Comparison of ENCODE assay signal across 1 cellular context in the genomic region with DNA sequence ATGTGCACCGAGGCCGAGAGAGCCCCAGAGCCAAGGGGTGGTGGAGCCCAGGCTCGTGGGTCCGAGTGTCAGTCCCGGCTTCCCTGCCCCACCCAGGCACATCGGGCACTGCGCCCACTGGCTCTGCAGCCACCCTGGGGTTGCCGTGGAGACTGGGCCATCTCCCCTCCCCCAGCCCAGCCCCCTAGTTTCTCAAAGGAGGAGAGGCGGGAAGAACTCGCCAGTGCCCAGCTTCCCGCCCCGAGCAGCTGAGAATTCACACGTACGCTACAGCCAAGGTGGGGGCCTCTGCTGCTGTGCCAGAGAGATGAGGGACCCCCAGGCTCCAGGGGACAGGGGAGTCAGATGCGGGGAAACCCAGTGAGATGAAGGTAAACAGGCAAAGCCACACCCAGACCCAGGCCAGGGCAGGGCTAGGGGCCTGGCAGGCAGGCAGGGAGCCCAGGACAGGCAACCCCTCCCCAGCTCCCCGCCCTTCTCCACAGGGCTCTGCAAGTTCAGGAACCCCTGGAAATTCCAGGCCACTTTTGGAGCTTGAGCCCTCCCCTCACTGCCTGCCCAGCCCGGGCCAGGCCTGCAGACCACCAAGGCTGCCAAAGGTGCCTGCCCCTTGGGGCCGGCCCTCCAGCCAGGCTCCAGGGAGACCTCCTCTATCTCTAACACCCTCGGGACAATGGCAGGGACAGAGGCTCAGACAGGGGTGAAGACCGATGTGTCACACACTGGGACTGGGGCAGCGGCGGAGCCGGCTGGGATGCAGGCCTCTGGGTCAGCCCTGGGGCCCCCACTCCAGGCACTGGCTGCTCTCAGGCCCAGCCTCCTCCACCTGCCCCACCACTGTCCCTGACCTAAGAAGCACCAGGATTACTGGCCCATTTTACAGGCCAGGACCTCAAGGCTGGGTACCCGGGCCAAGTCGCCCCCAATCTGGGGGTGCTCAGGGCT.
TF ChIP-seq lines count a peak whose summit lies in the region.

No MANE protein-coding gene starts in this region.

TF ChIP-seq in A549, 52 proteins besides CTCF, POLR2A, EP300 and RAD21 (continued from another document):
- TF ChIP-seq, protein P1, sequence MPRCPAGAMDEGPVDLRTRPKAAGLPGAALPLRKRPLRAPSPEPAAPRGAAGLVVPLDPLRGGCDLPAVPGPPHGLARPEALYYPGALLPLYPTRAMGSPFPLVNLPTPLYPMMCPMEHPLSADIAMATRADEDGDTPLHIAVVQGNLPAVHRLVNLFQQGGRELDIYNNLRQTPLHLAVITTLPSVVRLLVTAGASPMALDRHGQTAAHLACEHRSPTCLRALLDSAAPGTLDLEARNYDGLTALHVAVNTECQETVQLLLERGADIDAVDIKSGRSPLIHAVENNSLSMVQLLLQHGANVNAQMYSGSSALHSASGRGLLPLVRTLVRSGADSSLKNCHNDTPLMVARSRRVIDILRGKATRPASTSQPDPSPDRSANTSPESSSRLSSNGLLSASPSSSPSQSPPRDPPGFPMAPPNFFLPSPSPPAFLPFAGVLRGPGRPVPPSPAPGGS (IDR thresholded peaks at IDR 0.05) = no peak; the same call in 2 of the 3 replicates
- TF ChIP-seq CHD4 (IDR thresholded peaks at IDR 0.05; ENCODE audit: borderline replicate concordance) (no peak), JUNB (IDR thresholded peaks at IDR 0.05) (no peak), CEBPB (IDR thresholded peaks at IDR 0.05) (no peak), FOXS1 (CRISPR knock-in tag; IDR thresholded peaks at IDR 0.05) (no peak), RARB (CRISPR knock-in tag; IDR thresholded peaks at IDR 0.05) (no peak), CBX2 (IDR thresholded peaks at IDR 0.05; ENCODE audit: borderline replicate concordance, low read depth) (no peak), SREBF2 (IDR thresholded peaks at IDR 0.05) (no peak), CHD2 (IDR thresholded peaks at IDR 0.05; ENCODE audit: low read length, partially characterized antibody) (no peak), JUN (IDR thresholded peaks at IDR 0.05) (peak in 1 of 2 experiments; percentile 30; a peak in 3 of 5 replicates), TP53 (CRISPR knock-in tag; IDR thresholded peaks at IDR 0.05) (no peak), HOXB5 (CRISPR knock-in tag; IDR thresholded peaks at IDR 0.05) (peak; percentile 32; the same call in 1 of the 2 replicates), GATA3 (IDR thresholded peaks at IDR 0.05; ENCODE audit: borderline replicate concordance) (peak; percentile 62; the same call in 1 of the 2 replicates), CBX8 (IDR thresholded peaks at IDR 0.05) (no peak), PHF8 (IDR thresholded peaks at IDR 0.05; ENCODE audit: borderline replicate concordance, low read depth) (no peak), ZSCAN20 (CRISPR knock-in tag; IDR thresholded peaks at IDR 0.05) (no peak), KDM1A (IDR thresholded peaks at IDR 0.05; ENCODE audit: low read depth) (0 out of 2 replicates have a peak, but pooled peaks have one; percentile 80), RCOR1 (IDR thresholded peaks at IDR 0.05; ENCODE audit: low read depth, low read length) (no peak), EHF (CRISPR knock-in tag; IDR thresholded peaks at IDR 0.05) (no peak), NPAS2 (CRISPR knock-in tag; IDR thresholded peaks at IDR 0.05; ENCODE audit: borderline replicate concordance) (no peak), NR3C1 (IDR thresholded peaks at IDR 0.05) (no peak), NFE2L2 (conservative IDR thresholded peaks at IDR 0.05; ENCODE audit: low read length) (no peak), ESRRA (IDR thresholded peaks at IDR 0.05; ENCODE audit: borderline replicate concordance, low read length) (no peak), MAZ (IDR thresholded peaks at IDR 0.05; ENCODE audit: borderline replicate concordance, low read depth, low read length) (no peak; the same call in 1 of the 2 replicates), RFX5 (IDR thresholded peaks at IDR 0.05) (no peak), HOXB13 (CRISPR knock-in tag; IDR thresholded peaks at IDR 0.05; ENCODE audit: low read depth) (peak; percentile 42), HDAC2 (IDR thresholded peaks at IDR 0.05) (no peak), MYC (IDR thresholded peaks at IDR 0.05; ENCODE audit: borderline replicate concordance, low read length) (no peak), FOSL2 (IDR thresholded peaks at IDR 0.05) (no peak), FOSL2 (CRISPR knock-in tag; IDR thresholded peaks at IDR 0.05) (no peak), POLR2AphosphoS2 (conservative IDR thresholded peaks at IDR 0.05; ENCODE audit: low read length) (no peak), RNF2 (IDR thresholded peaks at IDR 0.05; ENCODE audit: borderline replicate concordance, low read depth) (no peak), ZNF302 (CRISPR knock-in tag; IDR thresholded peaks at IDR 0.05) (no peak), HOXA7 (CRISPR knock-in tag; IDR thresholded peaks at IDR 0.05) (peak; percentile 6; the same call in 1 of the 2 replicates), ZC3H11A (IDR thresholded peaks at IDR 0.05) (no peak), KDM5A (IDR thresholded peaks at IDR 0.05) (no peak), SMC3 (IDR thresholded peaks at IDR 0.05) (no peak), MAFK (IDR thresholded peaks at IDR 0.05; ENCODE audit: partially characterized antibody) (no peak), EHMT2 (IDR thresholded peaks at IDR 0.05; ENCODE audit: low read depth) (no peak), BHLHE40 (IDR thresholded peaks at IDR 0.05; ENCODE audit: low read depth, low read length) (no peak), ZFP36 (IDR thresholded peaks at IDR 0.05; ENCODE audit: borderline replicate concordance, partially characterized antibody) (no peak)
- TF ChIP-seq, protein P2, sequence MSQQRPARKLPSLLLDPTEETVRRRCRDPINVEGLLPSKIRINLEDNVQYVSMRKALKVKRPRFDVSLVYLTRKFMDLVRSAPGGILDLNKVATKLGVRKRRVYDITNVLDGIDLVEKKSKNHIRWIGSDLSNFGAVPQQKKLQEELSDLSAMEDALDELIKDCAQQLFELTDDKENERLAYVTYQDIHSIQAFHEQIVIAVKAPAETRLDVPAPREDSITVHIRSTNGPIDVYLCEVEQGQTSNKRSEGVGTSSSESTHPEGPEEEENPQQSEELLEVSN (IDR thresholded peaks at IDR 0.05; ENCODE audit: borderline replicate concordance, low read depth) = peak; percentile 80
- TF ChIP-seq, protein P3, sequence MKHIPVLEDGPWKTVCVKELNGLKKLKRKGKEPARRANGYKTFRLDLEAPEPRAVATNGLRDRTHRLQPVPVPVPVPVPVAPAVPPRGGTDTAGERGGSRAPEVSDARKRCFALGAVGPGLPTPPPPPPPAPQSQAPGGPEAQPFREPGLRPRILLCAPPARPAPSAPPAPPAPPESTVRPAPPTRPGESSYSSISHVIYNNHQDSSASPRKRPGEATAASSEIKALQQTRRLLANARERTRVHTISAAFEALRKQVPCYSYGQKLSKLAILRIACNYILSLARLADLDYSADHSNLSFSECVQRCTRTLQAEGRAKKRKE (CRISPR knock-in tag; IDR thresholded peaks at IDR 0.05; ENCODE audit: low read depth) = no peak
- TF ChIP-seq, protein P4, sequence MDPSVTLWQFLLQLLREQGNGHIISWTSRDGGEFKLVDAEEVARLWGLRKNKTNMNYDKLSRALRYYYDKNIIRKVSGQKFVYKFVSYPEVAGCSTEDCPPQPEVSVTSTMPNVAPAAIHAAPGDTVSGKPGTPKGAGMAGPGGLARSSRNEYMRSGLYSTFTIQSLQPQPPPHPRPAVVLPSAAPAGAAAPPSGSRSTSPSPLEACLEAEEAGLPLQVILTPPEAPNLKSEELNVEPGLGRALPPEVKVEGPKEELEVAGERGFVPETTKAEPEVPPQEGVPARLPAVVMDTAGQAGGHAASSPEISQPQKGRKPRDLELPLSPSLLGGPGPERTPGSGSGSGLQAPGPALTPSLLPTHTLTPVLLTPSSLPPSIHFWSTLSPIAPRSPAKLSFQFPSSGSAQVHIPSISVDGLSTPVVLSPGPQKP (IDR thresholded peaks at IDR 0.05; ENCODE audit: low read depth, low read length) = no peak
- TF ChIP-seq, protein P5, sequence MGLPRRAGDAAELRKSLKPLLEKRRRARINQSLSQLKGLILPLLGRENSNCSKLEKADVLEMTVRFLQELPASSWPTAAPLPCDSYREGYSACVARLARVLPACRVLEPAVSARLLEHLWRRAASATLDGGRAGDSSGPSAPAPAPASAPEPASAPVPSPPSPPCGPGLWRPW (IDR thresholded peaks at IDR 0.05) = no peak
- TF ChIP-seq, protein P6, sequence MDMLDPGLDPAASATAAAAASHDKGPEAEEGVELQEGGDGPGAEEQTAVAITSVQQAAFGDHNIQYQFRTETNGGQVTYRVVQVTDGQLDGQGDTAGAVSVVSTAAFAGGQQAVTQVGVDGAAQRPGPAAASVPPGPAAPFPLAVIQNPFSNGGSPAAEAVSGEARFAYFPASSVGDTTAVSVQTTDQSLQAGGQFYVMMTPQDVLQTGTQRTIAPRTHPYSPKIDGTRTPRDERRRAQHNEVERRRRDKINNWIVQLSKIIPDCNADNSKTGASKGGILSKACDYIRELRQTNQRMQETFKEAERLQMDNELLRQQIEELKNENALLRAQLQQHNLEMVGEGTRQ (IDR thresholded peaks at IDR 0.05) = no peak
- TF ChIP-seq, protein P7, sequence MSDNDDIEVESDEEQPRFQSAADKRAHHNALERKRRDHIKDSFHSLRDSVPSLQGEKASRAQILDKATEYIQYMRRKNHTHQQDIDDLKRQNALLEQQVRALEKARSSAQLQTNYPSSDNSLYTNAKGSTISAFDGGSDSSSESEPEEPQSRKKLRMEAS (IDR thresholded peaks at IDR 0.05) = peak; percentile 77; the same call in 1 of the 2 replicates
- TF ChIP-seq, protein P8, sequence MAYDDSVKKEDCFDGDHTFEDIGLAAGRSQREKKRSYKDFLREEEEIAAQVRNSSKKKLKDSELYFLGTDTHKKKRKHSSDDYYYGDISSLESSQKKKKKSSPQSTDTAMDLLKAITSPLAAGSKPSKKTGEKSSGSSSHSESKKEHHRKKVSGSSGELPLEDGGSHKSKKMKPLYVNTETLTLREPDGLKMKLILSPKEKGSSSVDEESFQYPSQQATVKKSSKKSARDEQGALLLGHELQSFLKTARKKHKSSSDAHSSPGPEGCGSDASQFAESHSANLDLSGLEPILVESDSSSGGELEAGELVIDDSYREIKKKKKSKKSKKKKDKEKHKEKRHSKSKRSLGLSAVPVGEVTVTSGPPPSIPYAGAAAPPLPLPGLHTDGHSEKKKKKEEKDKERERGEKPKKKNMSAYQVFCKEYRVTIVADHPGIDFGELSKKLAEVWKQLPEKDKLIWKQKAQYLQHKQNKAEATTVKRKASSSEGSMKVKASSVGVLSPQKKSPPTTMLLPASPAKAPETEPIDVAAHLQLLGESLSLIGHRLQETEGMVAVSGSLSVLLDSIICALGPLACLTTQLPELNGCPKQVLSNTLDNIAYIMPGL (CRISPR knock-in tag; IDR thresholded peaks at IDR 0.05; ENCODE audit: borderline replicate concordance) = no peak
- TF ChIP-seq, protein P9, sequence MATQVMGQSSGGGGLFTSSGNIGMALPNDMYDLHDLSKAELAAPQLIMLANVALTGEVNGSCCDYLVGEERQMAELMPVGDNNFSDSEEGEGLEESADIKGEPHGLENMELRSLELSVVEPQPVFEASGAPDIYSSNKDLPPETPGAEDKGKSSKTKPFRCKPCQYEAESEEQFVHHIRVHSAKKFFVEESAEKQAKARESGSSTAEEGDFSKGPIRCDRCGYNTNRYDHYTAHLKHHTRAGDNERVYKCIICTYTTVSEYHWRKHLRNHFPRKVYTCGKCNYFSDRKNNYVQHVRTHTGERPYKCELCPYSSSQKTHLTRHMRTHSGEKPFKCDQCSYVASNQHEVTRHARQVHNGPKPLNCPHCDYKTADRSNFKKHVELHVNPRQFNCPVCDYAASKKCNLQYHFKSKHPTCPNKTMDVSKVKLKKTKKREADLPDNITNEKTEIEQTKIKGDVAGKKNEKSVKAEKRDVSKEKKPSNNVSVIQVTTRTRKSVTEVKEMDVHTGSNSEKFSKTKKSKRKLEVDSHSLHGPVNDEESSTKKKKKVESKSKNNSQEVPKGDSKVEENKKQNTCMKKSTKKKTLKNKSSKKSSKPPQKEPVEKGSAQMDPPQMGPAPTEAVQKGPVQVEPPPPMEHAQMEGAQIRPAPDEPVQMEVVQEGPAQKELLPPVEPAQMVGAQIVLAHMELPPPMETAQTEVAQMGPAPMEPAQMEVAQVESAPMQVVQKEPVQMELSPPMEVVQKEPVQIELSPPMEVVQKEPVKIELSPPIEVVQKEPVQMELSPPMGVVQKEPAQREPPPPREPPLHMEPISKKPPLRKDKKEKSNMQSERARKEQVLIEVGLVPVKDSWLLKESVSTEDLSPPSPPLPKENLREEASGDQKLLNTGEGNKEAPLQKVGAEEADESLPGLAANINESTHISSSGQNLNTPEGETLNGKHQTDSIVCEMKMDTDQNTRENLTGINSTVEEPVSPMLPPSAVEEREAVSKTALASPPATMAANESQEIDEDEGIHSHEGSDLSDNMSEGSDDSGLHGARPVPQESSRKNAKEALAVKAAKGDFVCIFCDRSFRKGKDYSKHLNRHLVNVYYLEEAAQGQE (IDR thresholded peaks at IDR 0.05) = no peak
- TF ChIP-seq, protein P10, sequence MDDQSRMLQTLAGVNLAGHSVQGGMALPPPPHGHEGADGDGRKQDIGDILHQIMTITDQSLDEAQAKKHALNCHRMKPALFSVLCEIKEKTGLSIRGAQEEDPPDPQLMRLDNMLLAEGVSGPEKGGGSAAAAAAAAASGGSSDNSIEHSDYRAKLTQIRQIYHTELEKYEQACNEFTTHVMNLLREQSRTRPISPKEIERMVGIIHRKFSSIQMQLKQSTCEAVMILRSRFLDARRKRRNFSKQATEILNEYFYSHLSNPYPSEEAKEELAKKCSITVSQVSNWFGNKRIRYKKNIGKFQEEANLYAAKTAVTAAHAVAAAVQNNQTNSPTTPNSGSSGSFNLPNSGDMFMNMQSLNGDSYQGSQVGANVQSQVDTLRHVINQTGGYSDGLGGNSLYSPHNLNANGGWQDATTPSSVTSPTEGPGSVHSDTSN (IDR thresholded peaks at IDR 0.05) = no peak; the same call in 1 of the 2 replicates
